Comparison of ENCODE assay signal across 1 cellular context in genomic region chr3:12994607-12995388, GRCh38.
A peak's percentile ranks its signal among the peaks of the same experiment; 100 is the strongest.
TF ChIP-seq lines count a peak whose summit lies in the region.

No MANE protein-coding gene starts in this region.

TF ChIP-seq in HepG2, 621 proteins besides CTCF, POLR2A, EP300 and RAD21 (continued from another document):
- TF ChIP-seq PRDM10 (CRISPR knock-in tag; IDR thresholded peaks at IDR 0.05; ENCODE audit: low read depth), result no peak
- TF ChIP-seq ZNF317 (CRISPR knock-in tag; IDR thresholded peaks at IDR 0.05), result no peak
- no peak for TF ChIP-seq HNRNPH1 (optimal IDR thresholded peaks at IDR 0.05; ENCODE audit: low read depth, low read length)
- peak; percentile 26; the same call in 1 of the 2 replicates for TF ChIP-seq ISL2 (CRISPR knock-in tag; IDR thresholded peaks at IDR 0.05)
- no peak for TF ChIP-seq FOXJ3 (CRISPR knock-in tag; IDR thresholded peaks at IDR 0.05; ENCODE audit: borderline replicate concordance)
- peak; percentile 83 for TF ChIP-seq THAP11 (CRISPR knock-in tag; IDR thresholded peaks at IDR 0.05)
- 0 out of 2 replicates have a peak, but pooled peaks have one; percentile 25 for TF ChIP-seq BATF2 (CRISPR knock-in tag; IDR thresholded peaks at IDR 0.05)
- TF ChIP-seq CC2D1A (CRISPR knock-in tag; IDR thresholded peaks at IDR 0.05), result no peak
- TF ChIP-seq MED13 (CRISPR knock-in tag; IDR thresholded peaks at IDR 0.05), result no peak
- no peak for TF ChIP-seq REXO4 (CRISPR knock-in tag; IDR thresholded peaks at IDR 0.05; ENCODE audit: borderline replicate concordance)
- peak; percentile 98 for TF ChIP-seq ZNF574 (CRISPR knock-in tag; IDR thresholded peaks at IDR 0.05)
- peak; percentile 85; the same call in 1 of the 2 replicates for TF ChIP-seq ZNF331 (CRISPR knock-in tag; IDR thresholded peaks at IDR 0.05)
- TF ChIP-seq PHF21A (CRISPR knock-in tag; IDR thresholded peaks at IDR 0.05), result peak; percentile 91
- TF ChIP-seq PAWR (CRISPR knock-in tag; IDR thresholded peaks at IDR 0.05; ENCODE audit: borderline replicate concordance), result 0 out of 2 replicates have a peak, but pooled peaks have one; percentile 23
- peak; percentile 81 for TF ChIP-seq SAP130 (CRISPR knock-in tag; IDR thresholded peaks at IDR 0.05; ENCODE audit: low read depth)
- peak; percentile 41; the same call in 1 of the 2 replicates for TF ChIP-seq POLR2G (IDR thresholded peaks at IDR 0.05; ENCODE audit: low read depth, low read length)
- no peak; the same call in 1 of the 2 replicates for TF ChIP-seq FLYWCH1 (CRISPR knock-in tag; IDR thresholded peaks at IDR 0.05)
- TF ChIP-seq ZNF720 (CRISPR knock-in tag; IDR thresholded peaks at IDR 0.05), result no peak
- TF ChIP-seq HMG20B (CRISPR knock-in tag; conservative IDR thresholded peaks at IDR 0.05), result 0 out of 2 replicates have a peak, but pooled peaks have one; percentile 14
- no peak for TF ChIP-seq GTF2F1 (IDR thresholded peaks at IDR 0.05; ENCODE audit: low read length)
- peak; percentile 79 for TF ChIP-seq PAX8 (CRISPR knock-in tag; IDR thresholded peaks at IDR 0.05; ENCODE audit: borderline replicate concordance)
- TF ChIP-seq NPAS2 (CRISPR knock-in tag; IDR thresholded peaks at IDR 0.05; ENCODE audit: borderline replicate concordance), result no peak
- no peak for TF ChIP-seq SMARCC2 (IDR thresholded peaks at IDR 0.05)
- TF ChIP-seq ZFX (CRISPR knock-in tag; IDR thresholded peaks at IDR 0.05; ENCODE audit: low read depth), result peak; percentile 79
- TF ChIP-seq RBFOX2 (IDR thresholded peaks at IDR 0.05; ENCODE audit: low read depth, low read length), result peak; percentile 62; the same call in 1 of the 2 replicates
- no peak for TF ChIP-seq SMAD9 (CRISPR knock-in tag; IDR thresholded peaks at IDR 0.05)
- peak; percentile 77; the same call in 1 of the 2 replicates for TF ChIP-seq ESRRA (CRISPR knock-in tag; IDR thresholded peaks at IDR 0.05; ENCODE audit: low read depth)
- TF ChIP-seq, protein P1, sequence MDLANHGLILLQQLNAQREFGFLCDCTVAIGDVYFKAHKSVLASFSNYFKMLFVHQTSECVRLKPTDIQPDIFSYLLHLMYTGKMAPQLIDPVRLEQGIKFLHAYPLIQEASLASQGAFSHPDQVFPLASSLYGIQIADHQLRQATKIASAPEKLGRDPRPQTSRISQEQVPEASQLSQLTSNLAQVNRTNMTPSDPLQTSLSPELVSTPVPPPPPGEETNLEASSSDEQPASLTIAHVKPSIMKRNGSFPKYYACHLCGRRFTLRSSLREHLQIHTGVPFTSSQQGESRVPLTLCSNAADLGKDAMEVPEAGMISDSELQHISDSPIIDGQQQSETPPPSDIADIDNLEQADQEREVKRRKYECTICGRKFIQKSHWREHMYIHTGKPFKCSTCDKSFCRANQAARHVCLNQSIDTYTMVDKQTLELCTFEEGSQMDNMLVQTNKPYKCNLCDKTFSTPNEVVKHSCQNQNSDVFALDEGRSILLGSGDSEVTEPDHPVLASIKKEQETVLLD (CRISPR knock-in tag; IDR thresholded peaks at IDR 0.05; ENCODE audit: low read depth), result peak; percentile 87; the same call in 1 of the 2 replicates
- TF ChIP-seq, protein P2, sequence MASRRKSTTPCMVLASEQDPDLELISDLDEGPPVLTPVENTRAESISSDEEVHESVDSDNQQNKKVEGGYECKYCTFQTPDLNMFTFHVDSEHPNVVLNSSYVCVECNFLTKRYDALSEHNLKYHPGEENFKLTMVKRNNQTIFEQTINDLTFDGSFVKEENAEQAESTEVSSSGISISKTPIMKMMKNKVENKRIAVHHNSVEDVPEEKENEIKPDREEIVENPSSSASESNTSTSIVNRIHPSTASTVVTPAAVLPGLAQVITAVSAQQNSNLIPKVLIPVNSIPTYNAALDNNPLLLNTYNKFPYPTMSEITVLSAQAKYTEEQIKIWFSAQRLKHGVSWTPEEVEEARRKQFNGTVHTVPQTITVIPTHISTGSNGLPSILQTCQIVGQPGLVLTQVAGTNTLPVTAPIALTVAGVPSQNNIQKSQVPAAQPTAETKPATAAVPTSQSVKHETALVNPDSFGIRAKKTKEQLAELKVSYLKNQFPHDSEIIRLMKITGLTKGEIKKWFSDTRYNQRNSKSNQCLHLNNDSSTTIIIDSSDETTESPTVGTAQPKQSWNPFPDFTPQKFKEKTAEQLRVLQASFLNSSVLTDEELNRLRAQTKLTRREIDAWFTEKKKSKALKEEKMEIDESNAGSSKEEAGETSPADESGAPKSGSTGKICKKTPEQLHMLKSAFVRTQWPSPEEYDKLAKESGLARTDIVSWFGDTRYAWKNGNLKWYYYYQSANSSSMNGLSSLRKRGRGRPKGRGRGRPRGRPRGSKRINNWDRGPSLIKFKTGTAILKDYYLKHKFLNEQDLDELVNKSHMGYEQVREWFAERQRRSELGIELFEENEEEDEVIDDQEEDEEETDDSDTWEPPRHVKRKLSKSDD (CRISPR knock-in tag; IDR thresholded peaks at IDR 0.05; ENCODE audit: low read depth), result no peak; the same call in 1 of the 2 replicates
- no peak for TF ChIP-seq ZNF251 (CRISPR knock-in tag; IDR thresholded peaks at IDR 0.05)
- TF ChIP-seq MTF2 (CRISPR knock-in tag; IDR thresholded peaks at IDR 0.05; ENCODE audit: borderline replicate concordance), result peak; percentile 99
- TF ChIP-seq IRX3 (CRISPR knock-in tag; IDR thresholded peaks at IDR 0.05; ENCODE audit: borderline replicate concordance, low read depth), result no peak
- TF ChIP-seq, protein P3, sequence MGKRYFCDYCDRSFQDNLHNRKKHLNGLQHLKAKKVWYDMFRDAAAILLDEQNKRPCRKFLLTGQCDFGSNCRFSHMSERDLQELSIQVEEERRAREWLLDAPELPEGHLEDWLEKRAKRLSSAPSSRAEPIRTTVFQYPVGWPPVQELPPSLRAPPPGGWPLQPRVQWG (CRISPR knock-in tag; IDR thresholded peaks at IDR 0.05; ENCODE audit: borderline replicate concordance, low read depth), result no peak
- peak; percentile 75 for TF ChIP-seq ELF3 (CRISPR knock-in tag; IDR thresholded peaks at IDR 0.05)
- 0 out of 2 replicates have a peak, but pooled peaks have one; percentile 56 for TF ChIP-seq ZNF678 (CRISPR knock-in tag; IDR thresholded peaks at IDR 0.05)
